Comparison of ENCODE assay signal across 1 cellular context in the genomic region with DNA sequence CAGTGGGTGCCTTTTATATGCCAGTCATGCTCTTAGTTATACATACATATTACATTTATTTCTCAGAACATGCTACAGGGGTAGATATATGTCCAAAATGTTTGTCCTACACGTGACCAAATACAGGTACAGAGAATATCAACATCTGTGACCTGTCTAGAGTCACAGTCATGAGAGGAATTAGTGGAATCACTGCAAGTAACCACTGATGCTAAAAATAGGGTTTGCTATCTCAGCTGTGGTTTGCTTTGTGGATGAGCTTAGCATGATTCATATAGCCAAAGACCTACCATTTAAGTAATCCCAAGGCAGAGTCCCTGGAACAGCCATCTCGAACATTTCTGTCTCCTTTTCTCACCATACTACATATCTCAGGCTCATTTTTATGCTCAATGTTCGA.
TF ChIP-seq lines count a peak whose summit lies in the region.

No MANE protein-coding gene starts in this region.

TF ChIP-seq in K562, 482 proteins besides CTCF, POLR2A, EP300 and RAD21 (continued from another document):
- TF ChIP-seq CEBPZ (IDR thresholded peaks at IDR 0.05; ENCODE audit: borderline replicate concordance, low read depth, low read length): no peak
- no peak for TF ChIP-seq HIVEP1 (CRISPR knock-in tag; IDR thresholded peaks at IDR 0.05)
- TF ChIP-seq CEBPG (CRISPR knock-in tag; IDR thresholded peaks at IDR 0.05): no peak
- no peak for TF ChIP-seq CEBPG (tag; conservative IDR thresholded peaks at IDR 0.05 in 1 of 2, IDR thresholded peaks at IDR 0.05 in 1 of 2)
- no peak for TF ChIP-seq FOXM1 (IDR thresholded peaks at IDR 0.05; ENCODE audit: low read depth)
- no peak for TF ChIP-seq FOXM1 (CRISPR knock-in tag; IDR thresholded peaks at IDR 0.05; ENCODE audit: low read depth)
- TF ChIP-seq PPARD (CRISPR knock-in tag; IDR thresholded peaks at IDR 0.05): no peak
- 0 out of 4 replicates have a peak, but pooled peaks of 1 of the 2 experiments have one; percentile 16 for TF ChIP-seq HDAC1 (IDR thresholded peaks at IDR 0.05)
- TF ChIP-seq RAD51 (IDR thresholded peaks at IDR 0.05; ENCODE audit: borderline replicate concordance, low read depth): no peak
- no peak for TF ChIP-seq ZNF239 (CRISPR knock-in tag; IDR thresholded peaks at IDR 0.05)
- no peak for TF ChIP-seq MAFG (tag; conservative IDR thresholded peaks at IDR 0.05)
- TF ChIP-seq, protein P1, sequence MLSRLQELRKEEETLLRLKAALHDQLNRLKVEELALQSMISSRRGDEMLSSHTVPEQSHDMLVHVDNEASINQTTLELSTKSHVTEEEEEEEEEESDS (CRISPR knock-in tag; IDR thresholded peaks at IDR 0.05): no peak
- no peak for TF ChIP-seq MTA1 (IDR thresholded peaks at IDR 0.05; ENCODE audit: borderline replicate concordance)
- TF ChIP-seq CCAR2 (IDR thresholded peaks at IDR 0.05; ENCODE audit: low read depth, low read length): no peak
- no peak for TF ChIP-seq KDM4B (IDR thresholded peaks at IDR 0.05; ENCODE audit: borderline replicate concordance in 2 of 2, low read depth in 1 of 2)
- no peak for TF ChIP-seq ZNF668 (CRISPR knock-in tag; IDR thresholded peaks at IDR 0.05)
- TF ChIP-seq MXI1 (IDR thresholded peaks at IDR 0.05; ENCODE audit: low read depth, low read length): no peak
